11 cellular contexts compared by ENCODE assay signal in the genomic region with DNA sequence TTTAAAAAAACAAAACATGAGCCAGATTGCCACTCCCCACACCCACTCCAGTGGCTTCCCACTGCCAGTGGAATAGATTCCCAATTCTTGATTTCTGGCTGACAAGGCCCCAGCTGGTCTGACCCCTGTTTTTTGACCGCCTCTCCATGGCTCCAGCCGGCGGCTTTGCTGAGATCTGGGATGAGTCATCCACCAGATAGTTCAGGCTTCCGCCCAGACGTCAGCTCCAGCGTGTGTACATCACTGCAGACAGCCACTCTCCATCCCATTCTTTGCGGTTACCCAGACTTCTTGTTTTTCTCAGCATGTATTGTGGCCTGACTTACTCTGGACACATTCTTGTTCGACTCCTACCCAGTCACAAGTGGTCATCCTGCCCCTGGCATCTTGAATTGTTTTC.
DNase-seq lines count a peak whose midpoint lies in the region; ATAC-seq and TF ChIP-seq lines count a peak whose summit lies in the region.
"Had no signal": no experiment of that assay in that cellular context is flagged by ENCODE, and none has a peak within 500 bp of the region (broad histone marks: within the 10 kb centered on the region; RNA-seq: fewer than 3 reads in every experiment).

No MANE protein-coding gene starts in this region.

- DNase-seq in MG63, result peak; percentile 86
- peak in 1 of 4 donors; percentile 38 for DNase-seq in body of pancreas
- peak; percentile 92 for DNase-seq in islet precursor cell
- peak; percentile 44 to 54 for DNase-seq in tibial artery
- DNase-seq in PC-3, result no peak
- no peak for DNase-seq in stimulated activated naive CD8-positive, alpha-beta T cell treated with anti-CD3 and anti-CD28 coated beads, Interleukin-15, amount 100 ng/mL, for 72 hours
- DNase-seq in GM13976 (ENCODE audit: low spot score), result no peak
- DNase-seq: activated CD4-positive, alpha-beta memory T cell treated with anti-CD3 and anti-CD28 coated beads for 36 hours; NCI-H446 treated with DMSO at 0.1 percent for 48 hours had no signal

- H3F3A ChIP-seq in PC-3 (ENCODE audit: low read length, unreplicated experiment), result no peaks in the 10 kb centered on the region

- CTCF ChIA-PET in PC-3 (lab: Charles Lee), result interaction anchor here (0.7 kb wide), 1 partner anchor 369 kb away, joined by 3 read pairs; no protein-coding TSS in a partner anchor

- no peaks in the 10 kb centered on the region for H3K36me3 ChIP-seq in MG63
- no peaks in the 10 kb centered on the region for H3K36me3 ChIP-seq in body of pancreas (replicated peaks in 1 of 2; ENCODE audit: insufficient read depth in 1 of 2, low read depth in 2 of 2)
- H3K36me3 ChIP-seq in tibial artery, result peaks cover 0 to 14% (median 10%) of the 10 kb centered on the region in 3 donors
- no peaks in the 10 kb centered on the region for H3K36me3 ChIP-seq in PC-3 (ENCODE audit: low read depth, low read length)

- peaks cover 0 to 9% of the 10 kb centered on the region in 2 donors for H3K9me3 Mint-ChIP-seq in stimulated activated naive CD8-positive, alpha-beta T cell treated with anti-CD3 and anti-CD28 coated beads, Interleukin-15, amount 100 ng/mL, for 72 hours

- H3K4me2 ChIP-seq in PC-3 (ENCODE audit: low read length), result no peak overlapping the region

- H3K9me3 ChIP-seq in MG63 (no peaks in the 10 kb centered on the region), body of pancreas (no peaks in the 10 kb centered on the region), tibial artery (no peaks in the 10 kb centered on the region), PC-3 (ENCODE audit: low read length) (no peaks in the 10 kb centered on the region)

- 85 to 93% methylated on average over 8 of the region's 8 CpGs for WGBS in body of pancreas, 2 donors

- H3K4me1 ChIP-seq in body of pancreas, result no peaks in the 10 kb centered on the region
- no peaks in the 10 kb centered on the region for H3K4me1 ChIP-seq in tibial artery
- H3K4me1 ChIP-seq in PC-3 (ENCODE audit: insufficient read depth, low read length), result no peaks in the 10 kb centered on the region

- intact Hi-C loops in body of pancreas (cut with DNase I) (no loop called here), tibial artery (cut with DNase I; ENCODE audit: low total_unique reads) (no loop called here), PC-3 (cut with micrococcal nuclease) (no loop called here)

- POLR2A ChIA-PET in PC-3 (lab: Charles Lee; ENCODE audit: unreplicated experiment), result no interaction called here

- ATAC-seq in body of pancreas (peak; percentile 66), PC-3 (no peak), HG02642 (IDR thresholded peaks at IDR 0.05; ENCODE audit: poor library complexity, unreplicated experiment) (no peak)
- no peak for ATAC-seq in stimulated activated naive CD8-positive, alpha-beta T cell treated with anti-CD3 and anti-CD28 coated beads, Interleukin-15, amount 100 ng/mL, for 72 hours

- H4K20me1 ChIP-seq in PC-3 (ENCODE audit: low read length), result no peaks in the 10 kb centered on the region

- H3K9me2 ChIP-seq in PC-3 (replicated peaks; ENCODE audit: low read length), result no peaks in the 10 kb centered on the region

- H2AFZ ChIP-seq in PC-3 (ENCODE audit: low read length), result no peak overlapping the region

- TF ChIP-seq POLR2A in body of pancreas (IDR thresholded peaks at IDR 0.05), result no peak

- H3K27ac ChIP-seq in body of pancreas, result no peak overlapping the region
- no peak overlapping the region for H3K27ac ChIP-seq in tibial artery
- no peak overlapping the region for H3K27ac ChIP-seq in PC-3 (ENCODE audit: low read length)

- H3K4me3 Mint-ChIP-seq in stimulated activated naive CD8-positive, alpha-beta T cell treated with anti-CD3 and anti-CD28 coated beads, Interleukin-15, amount 100 ng/mL, for 72 hours, result no peak overlapping the region
- H3K4me3 Mint-ChIP-seq: activated CD4-positive, alpha-beta memory T cell treated with anti-CD3 and anti-CD28 coated beads for 36 hours; neural crest cell had no signal

- in situ Hi-C loops in GM13976 (cut with MboI; ENCODE audit: low sequenced_read_pairs, unreplicated experiment), result no loop called here

- no peaks in the 10 kb centered on the region for H3K4me1 Mint-ChIP-seq in stimulated activated naive CD8-positive, alpha-beta T cell treated with anti-CD3 and anti-CD28 coated beads, Interleukin-15, amount 100 ng/mL, for 72 hours

- H3K27ac Mint-ChIP-seq in stimulated activated naive CD8-positive, alpha-beta T cell treated with anti-CD3 and anti-CD28 coated beads, Interleukin-15, amount 100 ng/mL, for 72 hours, result peak overlapping the region in 1 of 2 donors; percentile 64
- H3K27ac Mint-ChIP-seq: activated CD4-positive, alpha-beta memory T cell treated with anti-CD3 and anti-CD28 coated beads for 36 hours had no signal

- no TSS peak for BruUV-seq in PC-3 (replicated peaks; lab: Mats Ljungman, UMichigan)

- peaks cover 33% of the 10 kb centered on the region for H3K27me3 Mint-ChIP-seq in stimulated activated naive CD8-positive, alpha-beta T cell treated with anti-CD3 and anti-CD28 coated beads, Interleukin-15, amount 100 ng/mL, for 72 hours

- no peak for TF ChIP-seq CTCF in body of pancreas (IDR thresholded peaks at IDR 0.05)
- TF ChIP-seq CTCF in tibial artery (IDR thresholded peaks at IDR 0.05), result no peak
- TF ChIP-seq CTCF in PC-3 (conservative IDR thresholded peaks at IDR 0.05; ENCODE audit: low read depth, low read length), result no peak
- TF ChIP-seq CTCF in GM13976 (IDR thresholded peaks at IDR 0.05; ENCODE audit: borderline replicate concordance, control extremely low read depth, extremely low read depth, insufficient read depth, missing control alignments), result no peak

- no peak overlapping the region for H3K4me3 ChIP-seq in MG63
- no peak overlapping the region for H3K4me3 ChIP-seq in body of pancreas
- no peak overlapping the region for H3K4me3 ChIP-seq in tibial artery
- H3K4me3 ChIP-seq in PC-3 (ENCODE audit: low read length), result no peak overlapping the region

- H3K27me3 ChIP-seq in MG63 (no peaks in the 10 kb centered on the region), body of pancreas (no peaks in the 10 kb centered on the region), tibial artery (no peaks in the 10 kb centered on the region), PC-3 (ENCODE audit: low read length) (no peaks in the 10 kb centered on the region)

- no peak overlapping the region for H3K9ac ChIP-seq in PC-3 (ENCODE audit: low read length)

- no peaks in the 10 kb centered on the region for H3K79me2 ChIP-seq in PC-3 (ENCODE audit: low read length)

Comparison
In these comparisons a context has a peak if more than half of its experiments do, and no peak if none do; other contexts are left out.
1. DNase-seq: peak in MG63 (single experiment), islet precursor cell (single experiment) and tibial artery (2 of 2); none in PC-3 (single experiment), stimulated activated naive CD8-positive, alpha-beta T cell treated with anti-CD3 and anti-CD28 coated beads, Interleukin-15, amount 100 ng/mL, for 72 hours (0 of 2) and GM13976 (single experiment).